Comparison of ENCODE assay signal across 1 cellular context in the genomic region with DNA sequence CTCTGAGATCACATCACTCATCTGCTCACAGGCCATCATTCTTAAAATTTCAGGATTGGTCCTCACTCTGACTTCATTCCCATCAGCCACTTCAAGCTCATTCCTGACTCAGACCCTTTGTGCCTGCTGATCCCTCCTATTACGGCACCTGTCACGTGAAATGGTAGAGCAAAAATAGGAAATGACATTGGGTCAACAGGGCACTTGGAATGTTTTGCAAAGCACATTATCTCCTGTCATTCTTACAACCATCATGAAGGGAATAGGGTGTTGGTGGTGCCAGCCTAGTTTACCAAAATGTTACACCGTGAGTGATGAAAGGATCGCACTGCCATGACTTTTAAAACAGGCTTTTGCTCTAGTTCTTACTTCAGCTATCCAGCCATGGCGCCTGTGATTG.
TF ChIP-seq lines count a peak whose summit lies in the region.

No MANE protein-coding gene starts in this region.

TF ChIP-seq in K562, 482 proteins besides CTCF, POLR2A, EP300 and RAD21 (continued from another document):
- TF ChIP-seq, protein P1, sequence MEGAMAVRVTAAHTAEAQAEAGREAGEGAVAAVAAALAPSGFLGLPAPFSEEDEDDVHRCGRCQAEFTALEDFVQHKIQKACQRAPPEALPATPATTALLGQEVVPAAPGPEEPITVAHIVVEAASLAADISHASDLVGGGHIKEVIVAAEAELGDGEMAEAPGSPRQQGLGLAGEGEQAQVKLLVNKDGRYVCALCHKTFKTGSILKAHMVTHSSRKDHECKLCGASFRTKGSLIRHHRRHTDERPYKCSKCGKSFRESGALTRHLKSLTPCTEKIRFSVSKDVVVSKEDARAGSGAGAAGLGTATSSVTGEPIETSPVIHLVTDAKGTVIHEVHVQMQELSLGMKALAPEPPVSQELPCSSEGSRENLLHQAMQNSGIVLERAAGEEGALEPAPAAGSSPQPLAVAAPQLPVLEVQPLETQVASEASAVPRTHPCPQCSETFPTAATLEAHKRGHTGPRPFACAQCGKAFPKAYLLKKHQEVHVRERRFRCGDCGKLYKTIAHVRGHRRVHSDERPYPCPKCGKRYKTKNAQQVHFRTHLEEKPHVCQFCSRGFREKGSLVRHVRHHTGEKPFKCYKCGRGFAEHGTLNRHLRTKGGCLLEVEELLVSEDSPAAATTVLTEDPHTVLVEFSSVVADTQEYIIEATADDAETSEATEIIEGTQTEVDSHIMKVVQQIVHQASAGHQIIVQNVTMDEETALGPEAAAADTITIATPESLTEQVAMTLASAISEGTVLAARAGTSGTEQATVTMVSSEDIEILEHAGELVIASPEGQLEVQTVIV (CRISPR knock-in tag; IDR thresholded peaks at IDR 0.05; ENCODE audit: borderline replicate concordance) = no peak
